Comparison of ENCODE assay signal across 19 cellular contexts in the genomic region with DNA sequence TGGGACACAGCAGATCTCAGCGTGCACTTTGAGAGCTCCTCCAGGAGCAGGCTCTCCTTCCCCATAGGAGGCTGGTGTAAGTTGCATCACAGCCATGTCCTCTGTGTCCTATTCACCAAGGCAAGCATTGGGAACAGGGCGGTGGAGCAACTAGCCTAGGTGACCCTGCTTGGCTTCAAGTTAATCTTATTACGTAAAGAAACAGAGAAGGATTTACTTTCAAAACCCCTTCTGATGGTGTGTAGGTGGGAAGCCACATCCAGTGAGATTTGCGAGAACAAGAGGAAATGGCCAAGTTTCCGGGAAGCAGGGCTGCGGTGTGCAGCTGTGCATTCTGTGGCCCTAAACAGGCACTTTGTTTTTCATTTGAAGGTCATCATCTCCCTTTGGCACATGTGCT.
DNase-seq lines count a peak whose midpoint lies in the region; ATAC-seq, FAIRE-seq and TF ChIP-seq lines count a peak whose summit lies in the region.
"Had no signal": no experiment of that assay in that cellular context is flagged by ENCODE, and none has a peak within 500 bp of the region (broad histone marks: within the 10 kb centered on the region; RNA-seq: fewer than 3 reads in every experiment).

No MANE protein-coding gene starts in this region.

- no peaks in the 10 kb centered on the region for H3K79me2 ChIP-seq in DND-41 (ENCODE audit: insufficient read depth, low read length)

- H3K27ac ChIP-seq in DND-41 (ENCODE audit: low read length), result no peak overlapping the region
- no peak overlapping the region for H3K27ac ChIP-seq in HEK293 (ENCODE audit: extremely low read depth, low read depth, low read length)
- H3K27ac ChIP-seq: epithelial cell of prostate, SK-N-MC, tibial nerve had no signal

- no peaks in the 10 kb centered on the region for H3K27me3 ChIP-seq in DND-41 (ENCODE audit: insufficient read depth, low read length, poor library complexity)
- H3K27me3 ChIP-seq: tibial nerve had no signal

- TF ChIP-seq CTCF in DND-41 (IDR thresholded peaks at IDR 0.05; ENCODE audit: borderline replicate concordance, extremely low read depth, low read length, poor library complexity, severe bottlenecking) (no peak), HEK293 (tag by site-specific recombination; IDR thresholded peaks at IDR 0.05) (no peak)
- TF ChIP-seq CTCF in activated CD8-positive, alpha-beta T cell treated with anti-CD3 and anti-CD28 coated beads for 36 hours (IDR thresholded peaks at IDR 0.05), result no peak

- peaks cover 12% of the 10 kb centered on the region for H3K27me3 Mint-ChIP-seq in activated CD8-positive, alpha-beta T cell treated with anti-CD3 and anti-CD28 coated beads for 36 hours
- H3K27me3 Mint-ChIP-seq in memory B cell, result no peaks in the 10 kb centered on the region
- H3K27me3 Mint-ChIP-seq: progenitor cell of endocrine pancreas had no signal

- FAIRE-seq in frontal cortex (lab: Jason Lieb, UNC), result no peak
- no peak for FAIRE-seq in urothelium cell line (lab: Jason Lieb, UNC)
- FAIRE-seq: GM12891, HTR-8/SVneo, keratinocyte had no signal

- H3K4me1 Mint-ChIP-seq in activated CD8-positive, alpha-beta T cell treated with anti-CD3 and anti-CD28 coated beads for 36 hours (ENCODE audit: low read depth), result peaks cover 12% of the 10 kb centered on the region
- peaks cover 67% of the 10 kb centered on the region for H3K4me1 Mint-ChIP-seq in memory B cell

- no peaks in the 10 kb centered on the region for H3K36me3 Mint-ChIP-seq in activated CD8-positive, alpha-beta T cell treated with anti-CD3 and anti-CD28 coated beads for 36 hours (ENCODE audit: low read depth)
- peaks cover 6% of the 10 kb centered on the region for H3K36me3 Mint-ChIP-seq in memory B cell
- H3K36me3 Mint-ChIP-seq: activated naive CD4-positive, alpha-beta T cell treated with anti-CD3 and anti-CD28 coated beads, Interleukin-2, amount 50 U/mL, for 72 hours; CD14-positive monocyte had no signal

- intact Hi-C loops in activated CD8-positive, alpha-beta T cell treated with anti-CD3 and anti-CD28 coated beads for 36 hours (cut with micrococcal nuclease), result no loop called here

- CTCF ChIA-PET in HEK293 (lab: Yijun Ruan, JAX), result no interaction called here
- CTCF ChIA-PET in activated CD8-positive, alpha-beta T cell treated with anti-CD3 and anti-CD28 coated beads for 36 hours (lab: Charles Lee), result no interaction called here

- H3K4me3 ChIP-seq in DND-41 (ENCODE audit: low read depth in 1 of 2, low read length in 2 of 2) (no peak overlapping the region), HEK293 (ENCODE audit: low read depth, low read length) (no peak overlapping the region)
- H3K4me3 ChIP-seq: SK-N-MC, tibial nerve had no signal

- peak; percentile 7 for DNase-seq in DND-41
- DNase-seq in activated CD8-positive, alpha-beta T cell treated with anti-CD3 and anti-CD28 coated beads for 36 hours, result peak; percentile 53
- DNase-seq in memory B cell (ENCODE audit: low spot score in 2 of 2), result no peak
- DNase-seq in frontal cortex (ENCODE audit: low spot score in 2 of 2), result no peak
- no peak for DNase-seq in urothelium cell line (ENCODE audit: low spot score)
- DNase-seq: activated CD8-positive, alpha-beta memory T cell treated with anti-CD3 and anti-CD28 coated beads, Interleukin-2, amount 50 U/mL, for 4 hours; central memory CD4-positive, alpha-beta T cell had no signal

- no peak overlapping the region for H3K4me3 Mint-ChIP-seq in activated CD8-positive, alpha-beta T cell treated with anti-CD3 and anti-CD28 coated beads for 36 hours
- peak overlapping the region; percentile 33 for H3K4me3 Mint-ChIP-seq in memory B cell
- H3K4me3 Mint-ChIP-seq: CD14-positive monocyte had no signal

- H3K36me3 ChIP-seq in DND-41 (ENCODE audit: insufficient read depth, low read length) (no peaks in the 10 kb centered on the region), HEK293 (ENCODE audit: control insufficient read depth in 2 of 2, insufficient read depth in 1 of 2, low read length in 2 of 2) (no peaks in the 10 kb centered on the region)
- H3K36me3 ChIP-seq: tibial nerve had no signal

- H3K9me3 Mint-ChIP-seq in activated CD8-positive, alpha-beta T cell treated with anti-CD3 and anti-CD28 coated beads for 36 hours, result no peaks in the 10 kb centered on the region
- H3K9me3 Mint-ChIP-seq in memory B cell, result no peaks in the 10 kb centered on the region
- H3K9me3 Mint-ChIP-seq: activated naive CD4-positive, alpha-beta T cell treated with anti-CD3 and anti-CD28 coated beads, Interleukin-2, amount 50 U/mL, for 72 hours; CD14-positive monocyte had no signal

- H3K9ac ChIP-seq in DND-41 (ENCODE audit: low read depth, low read length), result no peak overlapping the region

- 0 out of 3 replicates have a peak, but pooled peaks have one; percentile 29 for ATAC-seq in DND-41 (ENCODE audit: insufficient read depth, low read depth)
- no peak for ATAC-seq in activated CD8-positive, alpha-beta T cell treated with anti-CD3 and anti-CD28 coated beads for 36 hours
- ATAC-seq in memory B cell (ENCODE audit: low read depth), result peak; percentile 37
- ATAC-seq in GM21390 (IDR thresholded peaks at IDR 0.05; ENCODE audit: unreplicated experiment), result no peak
- ATAC-seq in HG02678 (IDR thresholded peaks at IDR 0.05; ENCODE audit: unreplicated experiment), result no peak
- ATAC-seq: activated naive CD4-positive, alpha-beta T cell treated with anti-CD3 and anti-CD28 coated beads, Interleukin-2, amount 50 U/mL, for 72 hours had no signal

- H3K9me3 ChIP-seq in DND-41 (ENCODE audit: insufficient read depth, low read length, severe bottlenecking) (no peaks in the 10 kb centered on the region), HEK293 (ENCODE audit: control insufficient read depth, insufficient read depth, low read depth, low read length) (no peaks in the 10 kb centered on the region)
- H3K9me3 ChIP-seq: tibial nerve had no signal

- POLR2A ChIA-PET in HEK293 (lab: Yijun Ruan, JAX), result no interaction called here
- POLR2A ChIA-PET in activated CD8-positive, alpha-beta T cell treated with anti-CD3 and anti-CD28 coated beads for 36 hours (lab: Charles Lee), result interaction anchor here (0.6 kb wide), 1 partner anchor 610 kb away, joined by 4 read pairs; no protein-coding TSS in a partner anchor

- no peak overlapping the region for H2AFZ ChIP-seq in DND-41 (ENCODE audit: low read depth, low read length)

- no peak overlapping the region for H3K27ac Mint-ChIP-seq in activated CD8-positive, alpha-beta T cell treated with anti-CD3 and anti-CD28 coated beads for 36 hours
- H3K27ac Mint-ChIP-seq in memory B cell, result peak overlapping the region; percentile 41
- H3K27ac Mint-ChIP-seq: activated naive CD4-positive, alpha-beta T cell treated with anti-CD3 and anti-CD28 coated beads, Interleukin-2, amount 50 U/mL, for 72 hours had no signal

- H3K4me1 ChIP-seq in DND-41 (ENCODE audit: insufficient read depth, low read length) (no peaks in the 10 kb centered on the region), HEK293 (ENCODE audit: control insufficient read depth, insufficient read depth, low read length) (peaks cover 37% of the 10 kb centered on the region)

- no peaks in the 10 kb centered on the region for H4K20me1 ChIP-seq in DND-41 (ENCODE audit: insufficient read depth, low read length)

- no peak overlapping the region for H3K4me2 ChIP-seq in DND-41 (ENCODE audit: insufficient read depth, low read length)

TF ChIP-seq in HEK293, 187 proteins besides CTCF, POLR2A, EP300 and RAD21:
- no peak for TF ChIP-seq ZNF121 (tag by site-specific recombination; IDR thresholded peaks at IDR 0.05)
- TF ChIP-seq ZNF513 (tag by site-specific recombination; IDR thresholded peaks at IDR 0.05), result no peak
- 0 out of 2 replicates have a peak, but pooled peaks have one; percentile 15 for TF ChIP-seq IKZF3 (tag by site-specific recombination; IDR thresholded peaks at IDR 0.05)
- no peak for TF ChIP-seq ZNF366 (tag by site-specific recombination; conservative IDR thresholded peaks at IDR 0.05)
- no peak for TF ChIP-seq SCRT1 (tag by site-specific recombination; IDR thresholded peaks at IDR 0.05; ENCODE audit: borderline replicate concordance)
- TF ChIP-seq ZIC2 (tag by site-specific recombination; IDR thresholded peaks at IDR 0.05), result peak; percentile 54
- TF ChIP-seq ZBTB1 (tag by site-specific recombination; IDR thresholded peaks at IDR 0.05), result no peak
- no peak for TF ChIP-seq ZFP41 (tag by site-specific recombination; IDR thresholded peaks at IDR 0.05; ENCODE audit: borderline replicate concordance)
- no peak for TF ChIP-seq KLF7 (tag by site-specific recombination; IDR thresholded peaks at IDR 0.05; ENCODE audit: borderline replicate concordance)
- TF ChIP-seq KLF8 (tag by site-specific recombination; IDR thresholded peaks at IDR 0.05), result no peak

Comparison
In these comparisons a context has a peak if more than half of its experiments do, and no peak if none do; other contexts are left out.
1. ATAC-seq: peak in DND-41 (single experiment) and memory B cell (single experiment); none in activated CD8-positive, alpha-beta T cell treated with anti-CD3 and anti-CD28 coated beads for 36 hours (single experiment), GM21390 (single experiment) and HG02678 (single experiment).
2. DNase-seq: peak in DND-41 (single experiment) and activated CD8-positive, alpha-beta T cell treated with anti-CD3 and anti-CD28 coated beads for 36 hours (single experiment); none in memory B cell (0 of 2), frontal cortex (0 of 2) and urothelium cell line (single experiment).